Comparison of ENCODE assay signal across 8 cellular contexts in genomic region chr5:139310715-139311186, GRCh38. TPM values are rescaled to one million over a fixed set of nuclear protein-coding genes. Genes with fewer than 3 reads are reported as not detected.
DNase-seq lines count a peak whose midpoint lies in the region; ATAC-seq and TF ChIP-seq lines count a peak whose summit lies in the region.
"Not testable (repeated sequence)": the region's sequence is repeated elsewhere in the genome, so short reads cannot be mapped to it uniquely, and the experiment has no call there.

No MANE protein-coding gene starts in this region.

- H2AK9ac ChIP-seq in IMR-90 (replicated peaks; ENCODE audit: low read depth, low read length, poor library complexity), result not testable (repeated sequence)

- not testable (repeated sequence) for H3K4me3 ChIP-seq in CD8-positive, alpha-beta T cell (ENCODE audit: low read depth, low read length); IMR-90 (ENCODE audit: insufficient read depth, low read depth, low read length); brain microvascular endothelial cell (ENCODE audit: low read depth, low read length); fibroblast of mammary gland (ENCODE audit: control insufficient read depth, low read depth, low read length); smooth muscle cell

- H3K79me2 ChIP-seq in smooth muscle cell (ENCODE audit: low read depth), result peaks cover 100% of the 10 kb centered on the region

- H3K9me3 ChIP-seq in CD8-positive, alpha-beta T cell (ENCODE audit: low read length); IMR-90 (ENCODE audit: control insufficient read depth, insufficient read depth, low read length); smooth muscle cell (replicated peaks; ENCODE audit: low read depth): not testable (repeated sequence)

- not testable (repeated sequence) for H3K9ac ChIP-seq in IMR-90 (ENCODE audit: low read depth, low read length); smooth muscle cell (ENCODE audit: low read depth)

- not testable (repeated sequence) for H3K36me3 ChIP-seq in CD8-positive, alpha-beta T cell (ENCODE audit: insufficient read depth, low read length); IMR-90 (ENCODE audit: control insufficient read depth, insufficient read depth, low read length); brain microvascular endothelial cell (replicated peaks); smooth muscle cell (ENCODE audit: low read depth)

- H3K18ac ChIP-seq in IMR-90 (ENCODE audit: low read depth, low read length), result not testable (repeated sequence)

- CTCF ChIA-PET in CD8-positive, alpha-beta T cell (lab: Charles Lee), result not testable (repeated sequence)
- CTCF ChIA-PET in IMR-90 (lab: Yijun Ruan, JAX), result interaction anchor here (1.5 kb wide), 1 partner anchor 10 kb away, joined by 3 read pairs; no protein-coding TSS in a partner anchor
- CTCF ChIA-PET in T-cell (lab: Charles Lee), result interaction anchor here in 1 of 2 donors (0.7 to 1.2 kb wide), 2 partner anchors 17 to 21 kb away, joined by 4 to 10 read pairs; no protein-coding TSS in a partner anchor

- H3K14ac ChIP-seq in IMR-90 (replicated peaks; ENCODE audit: low read depth, low read length), result not testable (repeated sequence)

- not testable (repeated sequence) for H2AK5ac ChIP-seq in IMR-90 (ENCODE audit: low read depth, low read length)

- not testable (repeated sequence) for H3K27ac ChIP-seq in CD8-positive, alpha-beta T cell (ENCODE audit: low read depth, low read length); IMR-90 (ENCODE audit: insufficient read depth, low read length); brain microvascular endothelial cell
- peak overlapping the region; percentile 50 for H3K27ac ChIP-seq in smooth muscle cell (ENCODE audit: low read depth)

- H4K8ac ChIP-seq in IMR-90 (ENCODE audit: low read depth in 2 of 2, low read length in 2 of 2), result not testable (repeated sequence)

- in situ Hi-C loops in IMR-90 (cut with MboI; ENCODE audit: low sequenced_read_pairs); brain microvascular endothelial cell (cut with HindIII; ENCODE audit: low pct_ligation_motif_present, low sequenced_read_pairs): not testable (repeated sequence)

- H3K4me1 ChIP-seq in CD8-positive, alpha-beta T cell (ENCODE audit: insufficient read depth, low read length), result peaks cover 86% of the 10 kb centered on the region
- H3K4me1 ChIP-seq in IMR-90 (ENCODE audit: control insufficient read depth, insufficient read depth, low read length), result not testable (repeated sequence)
- H3K4me1 ChIP-seq in smooth muscle cell (ENCODE audit: low read depth), result peaks cover 49% of the 10 kb centered on the region

- H3K23ac ChIP-seq in IMR-90 (ENCODE audit: low read depth, low read length), result not testable (repeated sequence)

- ATAC-seq in CD8-positive, alpha-beta T cell, result peak; percentile 32
- not testable (repeated sequence) for ATAC-seq in IMR-90 (ENCODE audit: low read depth); T-cell (replicated peaks in 1 of 4); naive thymus-derived CD8-positive, alpha-beta T cell
- ATAC-seq in activated T-cell treated with anti-CD3 and anti-CD28 coated beads, Interleukin-2, amount 50 U/mL, for 4 hours, result peak in 1 of 2 donors; percentile 33

- not testable (repeated sequence) for H3K9me1 ChIP-seq in IMR-90 (ENCODE audit: insufficient read depth, low read length)

- not testable (repeated sequence) for TF ChIP-seq RAD21 in IMR-90 (IDR thresholded peaks at IDR 0.05; ENCODE audit: low read length)

- POLR2A ChIA-PET in CD8-positive, alpha-beta T cell (lab: Charles Lee); IMR-90 (lab: Charles Lee; ENCODE audit: unreplicated experiment): not testable (repeated sequence)
- POLR2A ChIA-PET in T-cell (lab: Charles Lee), result interaction anchor here in 1 of 2 donors (0.6 to 0.8 kb wide), 2 partner anchors 17 to 775 kb away, joined by 8 to 18 read pairs; no protein-coding TSS in a partner anchor
- POLR2A ChIA-PET in naive thymus-derived CD8-positive, alpha-beta T cell (lab: Charles Lee), result interaction anchor here (0.7 to 1.8 kb wide), 4 partner anchors 14 to 146 kb away, joined by 5 to 10 read pairs (median 7); partner anchors contain the start of gene MATR3

- not testable (repeated sequence) for H3K4ac ChIP-seq in IMR-90 (ENCODE audit: low read depth, low read length)

- H3K4me1 Mint-ChIP-seq in CD8-positive, alpha-beta T cell (ENCODE audit: low read depth), result peaks cover 83% of the 10 kb centered on the region
- peaks cover 79 to 86% (median 84%) of the 10 kb centered on the region in 3 donors for H3K4me1 Mint-ChIP-seq in T-cell
- peaks cover 79% of the 10 kb centered on the region for H3K4me1 Mint-ChIP-seq in activated T-cell treated with anti-CD3 and anti-CD28 coated beads, Interleukin-2, amount 50 U/mL, for 4 hours (ENCODE audit: low read depth)
- H3K4me1 Mint-ChIP-seq in naive thymus-derived CD8-positive, alpha-beta T cell, result peaks cover 34 to 90% (median 74%) of the 10 kb centered on the region in 4 donors

- not testable (repeated sequence) for H3K4me2 ChIP-seq in IMR-90 (ENCODE audit: low read depth, low read length); smooth muscle cell

- peak overlapping the region; percentile 13 for H2BK5ac ChIP-seq in IMR-90 (ENCODE audit: low read depth, low read length, poor library complexity, severe bottlenecking)

- H3K27me3 Mint-ChIP-seq in CD8-positive, alpha-beta T cell (ENCODE audit: low read depth); T-cell; activated T-cell treated with anti-CD3 and anti-CD28 coated beads, Interleukin-2, amount 50 U/mL, for 4 hours (ENCODE audit: low read depth); naive thymus-derived CD8-positive, alpha-beta T cell: not testable (repeated sequence)

- intact Hi-C loops in CD8-positive, alpha-beta T cell (cut with DNase I, micrococcal nuclease), result loop anchor here in 1 of 2 experiments (2.0 kb wide), 1 partner anchor 16 kb away; no protein-coding TSS in a partner anchor
- intact Hi-C loops in IMR-90 (cut with micrococcal nuclease), result not testable (repeated sequence)

- not testable (repeated sequence) for H4K5ac ChIP-seq in IMR-90 (ENCODE audit: low read depth, low read length)

- peaks cover 93% of the 10 kb centered on the region for H4K20me1 ChIP-seq in IMR-90 (ENCODE audit: insufficient read depth, low read length)
- H4K20me1 ChIP-seq in smooth muscle cell (ENCODE audit: low read depth), result peaks cover 100% of the 10 kb centered on the region

- H3K27ac Mint-ChIP-seq in CD8-positive, alpha-beta T cell, result peak overlapping the region; percentile 52
- peak overlapping the region; percentile 5 to 49 for H3K27ac Mint-ChIP-seq in T-cell
- H3K27ac Mint-ChIP-seq in naive thymus-derived CD8-positive, alpha-beta T cell, result peak overlapping the region in 9 of 10 donors; percentile 12 to 75 (median 37)

- H4K91ac ChIP-seq in IMR-90 (ENCODE audit: insufficient read depth, low read depth, low read length), result not testable (repeated sequence)

- H3F3A ChIP-seq in smooth muscle cell (ENCODE audit: low read depth), result not testable (repeated sequence)

- DNase-seq in CD8-positive, alpha-beta T cell; IMR-90; T-cell; activated T-cell treated with anti-CD3 and anti-CD28 coated beads, Interleukin-2, amount 50 U/mL, for 4 hours; naive thymus-derived CD8-positive, alpha-beta T cell; smooth muscle cell (lab: John Stamatoyannopoulos, UW; ENCODE audit: unreplicated experiment): not testable (repeated sequence)
- peak; percentile 15 for DNase-seq in brain microvascular endothelial cell
- DNase-seq in fibroblast of mammary gland (ENCODE audit: low read depth), result peak; percentile 25

- H3K56ac ChIP-seq in IMR-90 (ENCODE audit: extremely low read depth, insufficient read depth, low read length), result not testable (repeated sequence)

- dilution Hi-C loops in IMR-90 (cut with HindIII; ENCODE audit: low sequenced_read_pairs, unreplicated experiment), result not testable (repeated sequence)

- peaks cover 0 to 35% of the 10 kb centered on the region in 2 experiments; a peak in 2 of 4 replicates for H3K79me1 ChIP-seq in IMR-90 (ENCODE audit: low read depth in 1 of 2, low read length in 2 of 2)

- H2AFZ ChIP-seq in IMR-90 (replicated peaks; ENCODE audit: low read length, poor library complexity); smooth muscle cell (ENCODE audit: low read depth): not testable (repeated sequence)

- TF ChIP-seq CTCF in CD8-positive, alpha-beta T cell (IDR thresholded peaks at IDR 0.05); IMR-90 (conservative IDR thresholded peaks at IDR 0.05; ENCODE audit: low read depth, low read length); brain microvascular endothelial cell (IDR thresholded peaks at IDR 0.05; ENCODE audit: low read depth, low read length, missing control alignments); fibroblast of mammary gland (conservative IDR thresholded peaks at IDR 0.05; ENCODE audit: control insufficient read depth, insufficient read depth, low read depth, low read length); smooth muscle cell (IDR thresholded peaks at IDR 0.05; ENCODE audit: borderline replicate concordance, insufficient read depth, poor library complexity, severe bottlenecking): not testable (repeated sequence)

- TF ChIP-seq POLR2A in IMR-90 (IDR thresholded peaks at IDR 0.05; ENCODE audit: low read depth, low read length), result not testable (repeated sequence)

- not testable (repeated sequence) for H3K27me3 ChIP-seq in CD8-positive, alpha-beta T cell (ENCODE audit: insufficient read depth, low read length); IMR-90 (ENCODE audit: control insufficient read depth, insufficient read depth, low read length); brain microvascular endothelial cell (replicated peaks); smooth muscle cell (ENCODE audit: low read depth)

- not testable (repeated sequence) for H2BK120ac ChIP-seq in IMR-90 (ENCODE audit: low read depth, low read length)

- not testable (repeated sequence) for BruUV-seq in IMR-90 (replicated peaks; lab: Mats Ljungman, UMichigan)

- whole genome bisulfite sequencing in IMR-90 (ENCODE audit: extremely low coverage in 2 of 2, insufficient read length in 1 of 2), 2 experiments, result 88% methylated on average over 7 of the region's 9 CpGs; no CpG with 5 or more reads in 1 of the 2 experiments
- WGBS in smooth muscle cell (ENCODE audit: low lambda C conversion rate), result 93% methylated on average over 9 of the region's 9 CpGs

- H2BK15ac ChIP-seq in IMR-90 (ENCODE audit: low read depth, low read length), result not testable (repeated sequence)

- H3K4me3 Mint-ChIP-seq in CD8-positive, alpha-beta T cell, result peak overlapping the region; percentile 37
- peak overlapping the region; percentile 10 to 45 (median 32) for H3K4me3 Mint-ChIP-seq in T-cell
- peak overlapping the region; percentile 14 for H3K4me3 Mint-ChIP-seq in activated T-cell treated with anti-CD3 and anti-CD28 coated beads, Interleukin-2, amount 50 U/mL, for 4 hours
- peak overlapping the region; percentile 29 to 71 (median 50) for H3K4me3 Mint-ChIP-seq in naive thymus-derived CD8-positive, alpha-beta T cell

- H3K9me3 Mint-ChIP-seq in CD8-positive, alpha-beta T cell; T-cell; activated T-cell treated with anti-CD3 and anti-CD28 coated beads, Interleukin-2, amount 50 U/mL, for 4 hours; naive thymus-derived CD8-positive, alpha-beta T cell: not testable (repeated sequence)

- H3K36me3 Mint-ChIP-seq in CD8-positive, alpha-beta T cell, result peaks cover 41% of the 10 kb centered on the region
- H3K36me3 Mint-ChIP-seq in T-cell, result peaks cover 29% of the 10 kb centered on the region
- H3K36me3 Mint-ChIP-seq in activated T-cell treated with anti-CD3 and anti-CD28 coated beads, Interleukin-2, amount 50 U/mL, for 4 hours (ENCODE audit: insufficient read depth), result peaks cover 22% of the 10 kb centered on the region
- H3K36me3 Mint-ChIP-seq in naive thymus-derived CD8-positive, alpha-beta T cell, result peaks cover 0 to 45% (median 5%) of the 10 kb centered on the region in 3 donors

- H2BK20ac ChIP-seq in IMR-90 (ENCODE audit: low read depth, low read length), result not testable (repeated sequence)

RNA-seq across cellular contexts. Expression of gene MATR3, which starts 17.2 kb away (rescaled TPM):
- 100 to 1,000 TPM; 420 to 430 TPM for total RNA-seq in CD8-positive, alpha-beta T cell
- total RNA-seq in IMR-90 (2012; rRNA removed) (207 and 367 TPM in 2 replicates), T-cell (100 to 1,000 TPM; 187 to 359 (median 200) TPM), smooth muscle cell (267 and 353 TPM in 2 replicates)
- polyA plus RNA-seq in IMR-90 (2012; rRNA removed) (60.0 and 81.4 TPM in 2 replicates), smooth muscle cell (151 and 169 TPM in 2 replicates)
- polyA plus RNA-seq in IMR-90 (2012; cell fraction: cytosol; rRNA removed), result 16.0 and 25.6 TPM in 2 replicates
- 18.4 and 79.4 TPM in 2 replicates for polyA plus RNA-seq in IMR-90 (2012; cell fraction: nucleus; rRNA removed; ENCODE audit: low replicate concordance)
- total RNA-seq in activated T-cell treated with anti-CD3 and anti-CD28 coated beads, Interleukin-2, amount 50 U/mL, for 4 hours, result 100 to 1,000 TPM; 201 to 208 (median 202) TPM
- 100 to 1,000 TPM; 259 to 272 TPM for total RNA-seq in naive thymus-derived CD8-positive, alpha-beta T cell
- 100 to 1,000 TPM; 323 to 351 (median 327) TPM for polyA plus RNA-seq in naive thymus-derived CD8-positive, alpha-beta T cell

RNA-seq across cellular contexts. Expression of gene PAIP2, which starts 30.9 kb away (rescaled TPM):
- 100 to 1,000 TPM; 173 to 179 TPM for total RNA-seq in CD8-positive, alpha-beta T cell
- total RNA-seq in IMR-90 (2012; rRNA removed), result 41.9 and 95.0 TPM in 2 replicates
- polyA plus RNA-seq in IMR-90 (2012; rRNA removed), result 48.8 and 59.5 TPM in 2 replicates
- polyA plus RNA-seq in IMR-90 (2012; cell fraction: cytosol; rRNA removed), result 11.6 and 15.5 TPM in 2 replicates
- polyA plus RNA-seq in IMR-90 (2012; cell fraction: nucleus; rRNA removed; ENCODE audit: low replicate concordance), result 5.3 and 32.3 TPM in 2 replicates
- 100 to 1,000 TPM in 4 of 5 donors, 10 to 100 TPM in 1; 96.5 to 119 (median 101) TPM for total RNA-seq in T-cell
- 10 to 100 TPM; 47.0 to 59.9 (median 50.5) TPM for total RNA-seq in activated T-cell treated with anti-CD3 and anti-CD28 coated beads, Interleukin-2, amount 50 U/mL, for 4 hours
- total RNA-seq in naive thymus-derived CD8-positive, alpha-beta T cell, result 100 to 1,000 TPM; 129 to 150 TPM
- 100 to 1,000 TPM; 359 to 455 (median 406) TPM for polyA plus RNA-seq in naive thymus-derived CD8-positive, alpha-beta T cell
- total RNA-seq in smooth muscle cell, result 96.1 and 98.1 TPM in 2 replicates
- polyA plus RNA-seq in smooth muscle cell, result 120 and 123 TPM in 2 replicates
